In genomic region chr14:35403085-35403396, GRCh38 we compare ENCODE assay signal across 8 cellular contexts. TPM values are rescaled to one million over a fixed set of nuclear protein-coding genes. Genes with fewer than 3 reads are reported as not detected.
DNase-seq lines count a peak whose midpoint lies in the region; ATAC-seq, FAIRE-seq and TF ChIP-seq lines count a peak whose summit lies in the region.

No MANE protein-coding gene starts in this region.

- FAIRE-seq in bronchial epithelial cell (lab: Jason Lieb, UNC) = no peak

- peak overlapping the region; percentile 95 for H3K4me3 ChIP-seq in CD4-positive, CD25-positive, alpha-beta regulatory T cell (ENCODE audit: low read depth, low read length)
- H3K4me3 ChIP-seq in RWPE2 (ENCODE audit: severe bottlenecking) = peak overlapping the region; percentile 92
- peak overlapping the region; percentile 94 for H3K4me3 ChIP-seq in bronchial epithelial cell (ENCODE audit: low read depth, low read length)
- peak overlapping the region; percentile 93 for H3K4me3 ChIP-seq in lower lobe of right lung

- peaks cover 10% of the 10 kb centered on the region for H3K27me3 Mint-ChIP-seq in CD4-positive, CD25-positive, alpha-beta regulatory T cell

- peak overlapping the region; percentile 93 to 98 (median 96) for H3K4me3 Mint-ChIP-seq in CD4-positive, CD25-positive, alpha-beta regulatory T cell

- no peak for ATAC-seq in CD4-positive, CD25-positive, alpha-beta regulatory T cell (ENCODE audit: low read depth in 2 of 2)
- ATAC-seq in RWPE2 (ENCODE audit: low read depth) = peak; percentile 17; the same call in 1 of the 3 replicates
- ATAC-seq in lower lobe of right lung = peak; percentile 10 to 20
- ATAC-seq in stimulated activated naive CD8-positive, alpha-beta T cell treated with anti-CD3 and anti-CD28 coated beads, Interleukin-15, Interleukin-2, amounts not matched to agents 100 U/mL and 50 U/mL, for 24 hours = peak; percentile 8

- peaks cover 0 to 3% (median 0%) of the 10 kb centered on the region in 7 donors for H3K9me3 Mint-ChIP-seq in CD4-positive, CD25-positive, alpha-beta regulatory T cell

- peaks cover 22 to 75% (median 55%) of the 10 kb centered on the region in 4 donors for H3K4me1 Mint-ChIP-seq in CD4-positive, CD25-positive, alpha-beta regulatory T cell

- H3K4me1 ChIP-seq in CD4-positive, CD25-positive, alpha-beta regulatory T cell (ENCODE audit: control insufficient read depth, insufficient read depth, low read length, poor library complexity, severe bottlenecking) = peaks cover 59% of the 10 kb centered on the region
- peaks cover 48% of the 10 kb centered on the region for H3K4me1 ChIP-seq in RWPE2 (ENCODE audit: insufficient read depth, poor library complexity, severe bottlenecking)
- peaks cover 70% of the 10 kb centered on the region for H3K4me1 ChIP-seq in lower lobe of right lung

- H3K36me3 ChIP-seq in CD4-positive, CD25-positive, alpha-beta regulatory T cell (ENCODE audit: control insufficient read depth, insufficient read depth, low read length) = peaks cover 38% of the 10 kb centered on the region
- H3K36me3 ChIP-seq in RWPE2 (ENCODE audit: low read depth) (peaks cover 38% of the 10 kb centered on the region), bronchial epithelial cell (ENCODE audit: control insufficient read depth, insufficient read depth, low read length) (peaks cover 23% of the 10 kb centered on the region), lower lobe of right lung (peaks cover 47% of the 10 kb centered on the region)

- DNase-seq in CD4-positive, CD25-positive, alpha-beta regulatory T cell = peak in 1 of 3 donors; percentile 29
- no peak for DNase-seq in RWPE2 (ENCODE audit: low spot score)
- peak; percentile 71 for DNase-seq in bronchial epithelial cell (ENCODE audit: low read depth)
- DNase-seq in lower lobe of right lung = peak; percentile 67
- peak; percentile 59 for DNase-seq in stimulated activated naive CD8-positive, alpha-beta T cell treated with anti-CD3 and anti-CD28 coated beads, Interleukin-15, Interleukin-2, amounts not matched to agents 100 U/mL and 50 U/mL, for 24 hours
- no peak for DNase-seq in D341Med (ENCODE audit: low spot score)
- DNase-seq in NCI-H2107 (lab: John Stamatoyannopoulos, UW) = no peak
- DNase-seq in AML-193 (lab: John Stamatoyannopoulos, UW) = no peak

- H3K27ac Mint-ChIP-seq in CD4-positive, CD25-positive, alpha-beta regulatory T cell = peak overlapping the region; percentile 96 to 98 (median 98)

- H3K9me3 ChIP-seq in CD4-positive, CD25-positive, alpha-beta regulatory T cell (ENCODE audit: control insufficient read depth in 2 of 2, low read length in 2 of 2) = no peaks in the 10 kb centered on the region
- H3K9me3 ChIP-seq in RWPE2 (ENCODE audit: severe bottlenecking) (no peaks in the 10 kb centered on the region), lower lobe of right lung (no peaks in the 10 kb centered on the region)

- peaks cover 36% of the 10 kb centered on the region for H3K36me3 Mint-ChIP-seq in CD4-positive, CD25-positive, alpha-beta regulatory T cell

- H3K27me3 ChIP-seq in CD4-positive, CD25-positive, alpha-beta regulatory T cell (ENCODE audit: control insufficient read depth, insufficient read depth, low read length) = no peaks in the 10 kb centered on the region
- H3K27me3 ChIP-seq in RWPE2 (ENCODE audit: insufficient read depth, poor library complexity, severe bottlenecking) (no peaks in the 10 kb centered on the region), bronchial epithelial cell (ENCODE audit: control insufficient read depth, insufficient read depth, low read length) (no peaks in the 10 kb centered on the region), lower lobe of right lung (ENCODE audit: low read depth) (no peaks in the 10 kb centered on the region)

- no peak for TF ChIP-seq CTCF in RWPE2 (IDR thresholded peaks at IDR 0.05; ENCODE audit: poor library complexity, severe bottlenecking)
- TF ChIP-seq CTCF in bronchial epithelial cell (IDR thresholded peaks at IDR 0.05; ENCODE audit: insufficient read depth, low read length, severe bottlenecking) = no peak
- no peak for TF ChIP-seq CTCF in lower lobe of right lung (IDR thresholded peaks at IDR 0.05)

- intact Hi-C loops in lower lobe of right lung (cut with DNase I) = loop anchor here (5.0 to 10.0 kb wide), 2 partner anchors 61 to 188 kb away; no protein-coding TSS in a partner anchor

- H3K27ac ChIP-seq in CD4-positive, CD25-positive, alpha-beta regulatory T cell (ENCODE audit: insufficient read depth, low read length, poor library complexity, severe bottlenecking) = peak overlapping the region; percentile 100
- H3K27ac ChIP-seq in RWPE2 (ENCODE audit: poor library complexity, severe bottlenecking) (peak overlapping the region; percentile 93), lower lobe of right lung (peak overlapping the region; percentile 100)

RNA-seq across cellular contexts. Expression of gene NFKBIA, which starts 1.5 kb away (rescaled TPM):
- 1,380 TPM for total RNA-seq in CD4-positive, CD25-positive, alpha-beta regulatory T cell
- 100 to 1,000 TPM; 210 to 290 (median 243) TPM for polyA plus RNA-seq in CD4-positive, CD25-positive, alpha-beta regulatory T cell
- total RNA-seq in bronchial epithelial cell (60.6 and 73.7 TPM in 2 replicates), lower lobe of right lung (331 TPM)

Comparison
In these comparisons a context has a peak if more than half of its experiments do, and no peak if none do; other contexts are left out.
1. ATAC-seq: peak in RWPE2 (single experiment), lower lobe of right lung (2 of 2) and stimulated activated naive CD8-positive, alpha-beta T cell treated with anti-CD3 and anti-CD28 coated beads, Interleukin-15, Interleukin-2, amounts not matched to agents 100 U/mL and 50 U/mL, for 24 hours (single experiment); none in CD4-positive, CD25-positive, alpha-beta regulatory T cell (0 of 2).
2. DNase-seq: peak in bronchial epithelial cell (single experiment), lower lobe of right lung (single experiment) and stimulated activated naive CD8-positive, alpha-beta T cell treated with anti-CD3 and anti-CD28 coated beads, Interleukin-15, Interleukin-2, amounts not matched to agents 100 U/mL and 50 U/mL, for 24 hours (single experiment); none in RWPE2 (single experiment), D341Med (single experiment), NCI-H2107 (single experiment) and AML-193 (0 of 2).
3. Peak in every context shown above with its lines, with median percentiles within 50 percentile points of each other: H3K27ac ChIP-seq and H3K4me3 ChIP-seq.